ENCODE assay signal across 15 cellular contexts in genomic region chr1:72060466-72060865, GRCh38.
DNase-seq lines count a peak whose midpoint lies in the region; TF ChIP-seq lines count a peak whose summit lies in the region.
"Had no signal": no experiment of that assay in that cellular context is flagged by ENCODE, and none has a peak within 500 bp of the region (broad histone marks: within the 10 kb centered on the region; RNA-seq: fewer than 3 reads in every experiment).

No MANE protein-coding gene starts in this region.

- 0 out of 2 replicates have a peak overlapping the region, but pooled peaks have one; percentile 18 for H2AFZ ChIP-seq in PC-9
- H2AFZ ChIP-seq: GM23248 had no signal

- DNase-seq in COR-L47 (lab: John Stamatoyannopoulos, UW): peak; percentile 15
- DNase-seq in PC-9: no peak
- DNase-seq in retina: peak; percentile 63
- no peak for DNase-seq in NCI-H1436 treated with DMSO at 0.1 percent for 48 hours (lab: John Stamatoyannopoulos, UW)
- no peak for DNase-seq in DMS153 (lab: John Stamatoyannopoulos, UW)
- DNase-seq in SIG-M5 (lab: John Stamatoyannopoulos, UW): no peak
- DNase-seq: CD4-positive, alpha-beta T cell; DMS53; DND-41; EL; GM23248 had no signal

- H3F3A ChIP-seq in PC-9 (ENCODE audit: insufficient read depth, low read depth): no peaks in the 10 kb centered on the region

- no peak overlapping the region for H3K27ac ChIP-seq in PC-9
- H3K27ac ChIP-seq: C4-2B, GM23248, HL-60 had no signal

- H3K4me1 ChIP-seq in ES-I3 (ENCODE audit: insufficient read depth, low read length) (no peaks in the 10 kb centered on the region), PC-9 (replicated peaks; ENCODE audit: insufficient read depth) (no peaks in the 10 kb centered on the region)

- TF ChIP-seq CTCF in PC-9 (conservative IDR thresholded peaks at IDR 0.05): no peak

- no peak overlapping the region for H3K4me3 ChIP-seq in PC-9
- H3K4me3 ChIP-seq: GM23248, HAP-1 had no signal

- H3K27me3 ChIP-seq in PC-9 (ENCODE audit: insufficient read depth, low read depth): no peaks in the 10 kb centered on the region

- H3K4me2 ChIP-seq in PC-9: no peak overlapping the region

- H3K9me2 ChIP-seq in PC-9 (ENCODE audit: insufficient read depth): no peaks in the 10 kb centered on the region

- intact Hi-C loops in PC-9 (cut with micrococcal nuclease; ENCODE audit: unreplicated experiment): no loop called here

- peak overlapping the region; percentile 10; the same call in 1 of the 2 replicates for H3K9ac ChIP-seq in ES-I3 (ENCODE audit: low read depth, low read length)
- H3K9ac ChIP-seq: GM23248 had no signal

- no peaks in the 10 kb centered on the region for H4K20me1 ChIP-seq in PC-9 (ENCODE audit: insufficient read depth)

- BruUV-seq in PC-9 (replicated peaks; lab: Mats Ljungman, UMichigan): no TSS peak

- no peaks in the 10 kb centered on the region for H3K9me3 ChIP-seq in ES-I3 (ENCODE audit: control insufficient read depth, insufficient read depth, low read length)
- no peaks in the 10 kb centered on the region; the same call in 1 of the 2 replicates for H3K9me3 ChIP-seq in PC-9 (ENCODE audit: insufficient read depth, low read depth)
- H3K9me3 ChIP-seq: HAP-1 had no signal

- CTCF ChIA-PET in PC-9 (lab: Charles Lee): no interaction called here

- no peaks in the 10 kb centered on the region for H3K79me2 ChIP-seq in PC-9 (ENCODE audit: low read depth)

- H3K36me3 ChIP-seq in ES-I3 (ENCODE audit: insufficient read depth, low read length) (no peaks in the 10 kb centered on the region), PC-9 (ENCODE audit: low read depth) (no peaks in the 10 kb centered on the region)
- H3K36me3 ChIP-seq: HAP-1 had no signal

- POLR2A ChIA-PET in PC-9 (lab: Charles Lee; ENCODE audit: unreplicated experiment): no interaction called here

Comparison
In these comparisons a context has a peak if more than half of its experiments do, and no peak if none do; other contexts are left out.
1. DNase-seq: peak in COR-L47 (single experiment) and retina (single experiment); none in PC-9 (0 of 2), NCI-H1436 treated with DMSO at 0.1 percent for 48 hours (single experiment), DMS153 (single experiment) and SIG-M5 (single experiment).